In the genomic region with DNA sequence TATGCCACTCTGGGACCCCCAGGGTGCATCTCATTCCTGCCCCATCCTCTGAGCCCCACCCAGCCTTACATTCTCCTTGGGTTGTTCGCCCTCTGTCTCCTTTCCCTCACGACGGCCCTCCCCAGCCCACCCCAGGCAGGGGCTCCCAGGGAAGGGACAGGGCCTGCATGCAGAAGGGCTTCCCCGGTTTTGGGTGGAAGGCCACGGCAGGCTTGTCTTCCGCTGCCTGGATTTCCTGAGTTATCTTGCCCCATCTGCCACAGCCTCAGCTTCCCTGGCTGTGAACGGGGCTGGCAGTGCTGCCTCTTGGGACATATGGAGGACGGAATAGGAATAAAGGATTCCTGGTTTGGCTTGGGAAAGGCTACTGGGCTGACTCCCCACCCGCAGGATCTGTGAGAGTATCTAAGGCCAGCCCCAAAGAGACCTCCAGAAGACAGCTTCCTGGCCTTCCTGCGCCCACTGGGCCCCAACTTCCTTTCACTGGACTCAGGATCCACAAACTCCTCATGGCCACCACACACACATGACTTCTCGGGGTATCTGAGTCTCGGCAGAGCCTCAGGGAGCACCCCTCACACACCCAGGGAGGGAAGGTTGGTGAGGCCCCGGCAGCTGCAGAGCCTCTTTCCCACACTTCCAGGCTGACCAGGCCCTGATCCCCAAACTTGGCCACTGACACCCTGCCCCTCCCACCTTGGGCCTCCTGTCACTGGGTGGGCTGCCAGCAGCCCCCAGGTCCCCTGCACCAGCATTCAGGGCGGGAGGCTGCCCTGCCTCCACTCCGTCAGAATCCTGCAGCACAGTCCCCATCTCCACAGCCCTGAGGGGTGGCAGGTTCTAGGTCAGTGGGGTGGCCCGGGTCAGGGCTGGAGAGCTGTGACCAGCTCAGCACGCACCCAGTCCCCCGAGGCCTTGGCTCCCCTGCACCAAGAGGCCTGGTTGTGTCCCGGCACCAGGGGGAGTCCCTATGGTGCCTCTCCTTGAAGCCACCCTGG, we compare ENCODE assay signal across 12 cellular contexts. TPM values are rescaled to one million over a fixed set of nuclear protein-coding genes. Genes with fewer than 3 reads are reported as not detected.
DNase-seq lines count a peak whose midpoint lies in the region; TF ChIP-seq lines count a peak whose summit lies in the region.
"Had no signal": no experiment of that assay in that cellular context is flagged by ENCODE, and none has a peak within 500 bp of the region (broad histone marks: within the 10 kb centered on the region; RNA-seq: fewer than 3 reads in every experiment).

No MANE protein-coding gene starts in this region.

- H3K4me1 Mint-ChIP-seq in CD14-positive monocyte = peaks cover 11% of the 10 kb centered on the region

- DNase-seq in NB4 (ENCODE audit: low read depth) (no peak), mesenchymal stem cell (no peak), NCI-H2029 (lab: John Stamatoyannopoulos, UW) (no peak), CD14-positive monocyte (ENCODE audit: low spot score) (no peak), SIG-M5 treated with dmso at 0.1 percent for 504 hours (lab: John Stamatoyannopoulos, UW; ENCODE audit: unreplicated experiment) (no peak), DMS 273 treated with DMSO at 0.1 percent for 48 hours (lab: John Stamatoyannopoulos, UW) (no peak)
- DNase-seq: NCI-H1930; stimulated activated CD4-positive, alpha-beta T cell treated with anti-CD3 and anti-CD28 coated beads, Interleukin-2, amount 100 ng/mL, for 48 hours; T-helper 9 cell had no signal

- no peak overlapping the region for H2AFZ ChIP-seq in mesenchymal stem cell (ENCODE audit: low read depth, low read length)
- H2AFZ ChIP-seq: hepatocyte had no signal

- H3K36me3 Mint-ChIP-seq in CD14-positive monocyte = no peaks in the 10 kb centered on the region

- peak overlapping the region; percentile 7 to 13 for H3K18ac ChIP-seq in mesenchymal stem cell (ENCODE audit: low read depth in 1 of 2, low read length in 2 of 2)

- H3K4me3 Mint-ChIP-seq in CD14-positive monocyte = no peak overlapping the region

- no peak overlapping the region for H3K14ac ChIP-seq in mesenchymal stem cell (ENCODE audit: low read length in 2 of 2)

- H3K36me3 ChIP-seq in mesenchymal stem cell (ENCODE audit: control insufficient read depth in 1 of 2, insufficient read depth in 2 of 2, low read depth in 1 of 2, low read length in 2 of 2) = peaks cover 0 to 33% of the 10 kb centered on the region in 2 experiments

- TF ChIP-seq POLR2A in NB4 (IDR thresholded peaks at IDR 0.05; ENCODE audit: extremely low read depth, insufficient read length) = no peak

- H4K91ac ChIP-seq in mesenchymal stem cell (ENCODE audit: low read length) = peak overlapping the region; percentile 67

- H3K27me3 ChIP-seq in mesenchymal stem cell (ENCODE audit: control insufficient read depth in 1 of 2, insufficient read depth in 1 of 2, low read length in 2 of 2) = no peaks in the 10 kb centered on the region
- H3K27me3 ChIP-seq: hepatocyte had no signal

- H2AK5ac ChIP-seq in mesenchymal stem cell (ENCODE audit: low read length, severe bottlenecking) = no peak overlapping the region

- H3K4me2 ChIP-seq in mesenchymal stem cell (ENCODE audit: low read length, poor library complexity, severe bottlenecking) = no peak overlapping the region
- H3K4me2 ChIP-seq: hepatocyte had no signal

- H3K27ac ChIP-seq in cingulate gyrus (ENCODE audit: low read depth, low read length) = peak overlapping the region; percentile 61
- no peak overlapping the region for H3K27ac ChIP-seq in mesenchymal stem cell (ENCODE audit: low read length, poor library complexity, severe bottlenecking)
- H3K27ac ChIP-seq in temporal lobe (ENCODE audit: low read depth, low read length) = peak overlapping the region; percentile 36
- H3K27ac ChIP-seq: hepatocyte had no signal

- H3K4ac ChIP-seq in mesenchymal stem cell (ENCODE audit: low read depth in 1 of 2, low read length in 2 of 2) = peak overlapping the region in 1 of 2 experiments; percentile 26

- TF ChIP-seq CTCF in NB4 (IDR thresholded peaks at IDR 0.05; ENCODE audit: low read depth, low read length) = peak; percentile 3
- TF ChIP-seq CTCF in CD14-positive monocyte (IDR thresholded peaks at IDR 0.05) = no peak

- H3K9me3 Mint-ChIP-seq in CD14-positive monocyte = no peaks in the 10 kb centered on the region

- 93% methylated on average over 17 of the region's 19 CpGs for WGBS in mesenchymal stem cell

- H4K8ac ChIP-seq in mesenchymal stem cell (ENCODE audit: low read length) = no peak overlapping the region

- intact Hi-C loops in CD14-positive monocyte (cut with micrococcal nuclease) = loop anchor here in 1 of 2 donors (10.0 kb wide), 1 partner anchor 551 kb away; a partner anchor contains a TSS

- peak overlapping the region; percentile 29 for H2BK15ac ChIP-seq in mesenchymal stem cell (ENCODE audit: low read depth, poor library complexity, severe bottlenecking)

- no peaks in the 10 kb centered on the region for H3K9me3 ChIP-seq in mesenchymal stem cell (ENCODE audit: control insufficient read depth, low read length)

- H3K79me1 ChIP-seq in mesenchymal stem cell (replicated peaks; ENCODE audit: low read length, poor library complexity, severe bottlenecking) = no peaks in the 10 kb centered on the region

- no peak overlapping the region for H2BK120ac ChIP-seq in mesenchymal stem cell (ENCODE audit: low read depth, low read length)

- H2BK5ac ChIP-seq in mesenchymal stem cell (ENCODE audit: low read depth, low read length, poor library complexity, severe bottlenecking) = no peak overlapping the region

- H3K27me3 Mint-ChIP-seq in CD14-positive monocyte (ENCODE audit: low read depth in 3 of 3) = no peaks in the 10 kb centered on the region

- no peak overlapping the region for H3K23ac ChIP-seq in mesenchymal stem cell (ENCODE audit: low read length in 2 of 2)

- H3K27ac Mint-ChIP-seq in CD14-positive monocyte = no peak overlapping the region

- peaks cover 38% of the 10 kb centered on the region for H3K4me1 ChIP-seq in mesenchymal stem cell (ENCODE audit: control insufficient read depth, insufficient read depth, low read depth, low read length)

- no peak overlapping the region for H2BK12ac ChIP-seq in mesenchymal stem cell (ENCODE audit: low read length in 2 of 2)

- H3K4me3 ChIP-seq in NB4 (ENCODE audit: low read depth, low read length) (no peak overlapping the region), mesenchymal stem cell (ENCODE audit: insufficient read depth in 1 of 2, low read depth in 1 of 2, low read length in 2 of 2) (no peak overlapping the region)
- H3K4me3 ChIP-seq: hepatocyte had no signal

- H3K9ac ChIP-seq in mesenchymal stem cell (ENCODE audit: low read length) = peak overlapping the region; percentile 58

RNA-seq across cellular contexts. Expression of a gene that starts 3.5 kb away (rescaled TPM):
- polyA plus RNA-seq in mesenchymal stem cell (2013, experiment 1 of 2) = 61.3 TPM
- polyA plus RNA-seq in mesenchymal stem cell (2013, experiment 2 of 2) = 61.0 TPM
- 17.0 TPM for total RNA-seq in temporal lobe
- 10 to 100 TPM; 24.5 to 35.9 TPM for polyA plus RNA-seq in CD14-positive monocyte

RNA-seq across cellular contexts. Expression of a gene that starts 23.5 kb away (rescaled TPM):
- 7.1 TPM for polyA plus RNA-seq in mesenchymal stem cell (2013, experiment 1 of 2)
- polyA plus RNA-seq in mesenchymal stem cell (2013, experiment 2 of 2) = 7.2 TPM
- total RNA-seq in temporal lobe = 27.0 TPM
- polyA plus RNA-seq in CD14-positive monocyte = 1 to 10 TPM; 4.4 to 5.0 TPM

RNA-seq across cellular contexts. Expression of a gene that starts 23.5 kb away (rescaled TPM):
- 1.0 TPM for polyA plus RNA-seq in mesenchymal stem cell (2013, experiment 1 of 2)
- polyA plus RNA-seq in mesenchymal stem cell (2013, experiment 2 of 2) = 1.1 TPM
- 5.2 TPM for total RNA-seq in temporal lobe
- polyA plus RNA-seq in CD14-positive monocyte = under 1 TPM; 0.08 to 0.33 TPM
